17 cellular contexts compared by ENCODE assay signal in genomic region chr12:7066596-7066995, GRCh38. TPM values are rescaled to one million over a fixed set of nuclear protein-coding genes. Genes with fewer than 3 reads are reported as not detected.
DNase-seq lines count a peak whose midpoint lies in the region; ATAC-seq, FAIRE-seq and TF ChIP-seq lines count a peak whose summit lies in the region.
"Had no signal": no experiment of that assay in that cellular context is flagged by ENCODE, and none has a peak within 500 bp of the region (broad histone marks: within the 10 kb centered on the region; RNA-seq: fewer than 3 reads in every experiment).

No MANE protein-coding gene starts in this region.

- peaks cover 0 to 79% (median 28%) of the 10 kb centered on the region in 4 donors for H3K36me3 ChIP-seq in right lobe of liver
- no peaks in the 10 kb centered on the region for H3K36me3 ChIP-seq in HepG2 (replicated peaks in 1 of 2; ENCODE audit: control insufficient read depth in 1 of 2, insufficient read depth in 2 of 2, low read length in 2 of 2)
- H3K36me3 ChIP-seq in suprapubic skin: peaks cover 15% of the 10 kb centered on the region
- H3K36me3 ChIP-seq in stomach: peaks cover 0 to 73% (median 55%) of the 10 kb centered on the region in 4 donors
- H3K36me3 ChIP-seq: BLaER1, HAP-1 had no signal

- no peaks in the 10 kb centered on the region for H3K27me3 ChIP-seq in right lobe of liver
- H3K27me3 ChIP-seq in HepG2 (ENCODE audit: control insufficient read depth in 1 of 2, insufficient read depth in 2 of 2, low read length in 2 of 2): no peaks in the 10 kb centered on the region
- H3K27me3 ChIP-seq in foreskin keratinocyte: no peaks in the 10 kb centered on the region
- no peaks in the 10 kb centered on the region for H3K27me3 ChIP-seq in suprapubic skin
- H3K27me3 ChIP-seq in stomach: no peaks in the 10 kb centered on the region
- H3K27me3 ChIP-seq: BLaER1 had no signal

- CTCF ChIA-PET in HepG2 (lab: Yijun Ruan, JAX; ENCODE audit: low intra/inter-chr PET ratio, low total read pairs): no interaction called here

- POLR2A ChIA-PET in HepG2 (lab: Yijun Ruan, JAX): no interaction called here

- FAIRE-seq in HepG2 (lab: Jason Lieb, UNC): no peak
- FAIRE-seq: GM12892, GM18507 had no signal

- BruUV-seq in HepG2 (replicated peaks; lab: Mats Ljungman, UMichigan): no TSS peak

- in situ Hi-C loops in HepG2 (cut with HindIII; ENCODE audit: extremely low pct_ligation_motif_present, low pct_unique_long_range_greater_than_20kb): loop anchor here (10.0 kb wide), 1 partner anchor 48 kb away; no protein-coding TSS in a partner anchor

- H3K9me3 ChIP-seq in right lobe of liver (no peaks in the 10 kb centered on the region), HepG2 (ENCODE audit: low read length) (no peaks in the 10 kb centered on the region), suprapubic skin (no peaks in the 10 kb centered on the region), stomach (no peaks in the 10 kb centered on the region)
- H3K9me3 ChIP-seq: BLaER1, HAP-1 had no signal

- no peak for TF ChIP-seq CTCF in right lobe of liver (IDR thresholded peaks at IDR 0.05)
- TF ChIP-seq CTCF in HepG2 (CRISPR knock-in tag; IDR thresholded peaks at IDR 0.05): no peak
- no peak for TF ChIP-seq CTCF in foreskin keratinocyte (conservative IDR thresholded peaks at IDR 0.05)
- TF ChIP-seq CTCF in suprapubic skin (IDR thresholded peaks at IDR 0.05): no peak
- TF ChIP-seq CTCF in stomach (IDR thresholded peaks at IDR 0.05): no peak

- intact Hi-C loops in right lobe of liver (cut with DNase I) (no loop called here), HepG2 (cut with micrococcal nuclease; ENCODE audit: unreplicated experiment) (no loop called here), stomach (cut with DNase I; ENCODE audit: low total_unique reads) (no loop called here)

- no peak overlapping the region for H2AFZ ChIP-seq in HepG2 (ENCODE audit: low read length)

- TF ChIP-seq POLR2A in right lobe of liver (IDR thresholded peaks at IDR 0.05) (no peak), HepG2 (IDR thresholded peaks at IDR 0.05; ENCODE audit: insufficient read depth in 1 of 2, low read depth in 2 of 2, low read length in 2 of 2) (no peak), suprapubic skin (IDR thresholded peaks at IDR 0.05) (no peak), stomach (IDR thresholded peaks at IDR 0.05) (no peak)

- DNase-seq in right lobe of liver (no peak), HepG2 (ENCODE audit: low spot score) (no peak), foreskin keratinocyte (peak in 1 of 2 donors; percentile 37), suprapubic skin (ENCODE audit: low spot score in 2 of 2) (no peak), stomach (no peak), LoVo (ENCODE audit: low spot score) (no peak)
- DNase-seq: CD4-positive, alpha-beta memory T cell; DMS153; DMS79; GDM1 had no signal

- no peaks in the 10 kb centered on the region for H3K79me2 ChIP-seq in HepG2 (ENCODE audit: insufficient read depth, low read length)

- H3K4me1 ChIP-seq in right lobe of liver: peaks cover 0 to 86% (median 31%) of the 10 kb centered on the region in 4 donors
- H3K4me1 ChIP-seq in HepG2 (ENCODE audit: insufficient read depth, low read length): peaks cover 14% of the 10 kb centered on the region
- H3K4me1 ChIP-seq in foreskin keratinocyte: peaks cover 13% of the 10 kb centered on the region
- H3K4me1 ChIP-seq in suprapubic skin: peaks cover 35% of the 10 kb centered on the region
- H3K4me1 ChIP-seq in stomach: peaks cover 0 to 51% (median 15%) of the 10 kb centered on the region in 4 donors
- H3K4me1 ChIP-seq: HAP-1 had no signal

- H3K4me2 ChIP-seq in HepG2 (ENCODE audit: low read depth, low read length): no peak overlapping the region
- H3K4me2 ChIP-seq: BLaER1 had no signal

- no peaks in the 10 kb centered on the region for H4K20me1 ChIP-seq in HepG2 (ENCODE audit: insufficient read depth, low read length)
- H4K20me1 ChIP-seq: BLaER1 had no signal

- H3K9ac ChIP-seq in HepG2 (ENCODE audit: insufficient read depth, low read depth, low read length): no peak overlapping the region
- H3K9ac ChIP-seq: BLaER1 had no signal

- no peak for TF ChIP-seq EP300 in HepG2 (IDR thresholded peaks at IDR 0.05; ENCODE audit: low read depth in 2 of 2, low read length in 2 of 2)
- no peak for TF ChIP-seq EP300 in HepG2 (CRISPR knock-in tag; IDR thresholded peaks at IDR 0.05; ENCODE audit: borderline replicate concordance)
- no peak for TF ChIP-seq EP300 in suprapubic skin (IDR thresholded peaks at IDR 0.05)
- no peak for TF ChIP-seq EP300 in stomach (IDR thresholded peaks at IDR 0.05)

- 100% methylated on average over 1 of the region's 2 CpGs for WGBS in right lobe of liver (ENCODE audit: insufficient coverage, low coverage, low lambda C conversion rate, missing lambda C conversion rate)
- WGBS in HepG2 (ENCODE audit: low lambda C conversion rate): 100% methylated on average over 2 of the region's 2 CpGs
- WGBS in suprapubic skin: 51% methylated on average over 2 of the region's 2 CpGs
- WGBS in stomach, 5 donors: 72 to 88% (median 83%) methylated on average over 2 of the region's 2 CpGs

- H3K4me3 ChIP-seq in right lobe of liver (peak overlapping the region in 1 of 3 donors; percentile 2), HepG2 (replicated peaks in 1 of 3; ENCODE audit: insufficient read depth in 1 of 3, low read depth in 2 of 3, low read length in 3 of 3) (no peak overlapping the region), suprapubic skin (no peak overlapping the region), stomach (no peak overlapping the region)
- H3K4me3 ChIP-seq: BLaER1, HAP-1 had no signal

- H3K27ac ChIP-seq in right lobe of liver (peak overlapping the region in 2 of 3 donors; percentile 6 to 16), HepG2 (ENCODE audit: extremely low read length, insufficient read depth, low read length) (no peak overlapping the region), foreskin keratinocyte (no peak overlapping the region), suprapubic skin (peak overlapping the region; percentile 60), stomach (no peak overlapping the region)
- H3K27ac ChIP-seq: 22Rv1, BLaER1 had no signal

- ATAC-seq in right lobe of liver: no peak
- ATAC-seq in HepG2: no peak
- ATAC-seq in foreskin keratinocyte: peak; percentile 57
- ATAC-seq in GM18868 (IDR thresholded peaks at IDR 0.05; ENCODE audit: unreplicated experiment): no peak

- no peak for TF ChIP-seq RAD21 in HepG2 (CRISPR knock-in tag; IDR thresholded peaks at IDR 0.05)

RNA-seq across cellular contexts. Expression of gene C1S, which starts 6.1 kb away (rescaled TPM):
- total RNA-seq in right lobe of liver: 1,000 to 10,000 TPM in 5 of 6 experiments, 100 to 1,000 TPM in 1; 993 to 2,993 (median 1,796) TPM
- 8.2 and 18.2 TPM in 2 replicates for total RNA-seq in HepG2 (2016; rRNA removed; fragmentation: Illumina TruSeq; extraction: Trizol)
- total RNA-seq in HepG2 (2016; cell fraction: cytosol; rRNA removed; fragmentation: Illumina TruSeq; extraction: Trizol; ENCODE audit: low read depth): 2.7 and 2.8 TPM in 2 replicates
- 8.4 and 18.7 TPM in 2 replicates for total RNA-seq in HepG2 (2016; cell fraction: insoluble cytoplasmic fraction; rRNA removed; fragmentation: Illumina TruSeq; extraction: Trizol)
- 3.2 and 3.7 TPM in 2 replicates for total RNA-seq in HepG2 (2016; cell fraction: membrane; rRNA removed; fragmentation: Illumina TruSeq; extraction: Trizol)
- 17.9 and 19.4 TPM in 2 replicates for total RNA-seq in HepG2 (2016; cell fraction: nucleus; rRNA removed; fragmentation: Illumina TruSeq; extraction: Trizol)
- 14.5 and 23.3 TPM in 2 replicates for polyA plus RNA-seq in HepG2 (2011; rRNA removed)
- polyA plus RNA-seq in HepG2 (2011; cell fraction: cytosol; rRNA removed): 9.6 and 18.5 TPM in 2 replicates
- 14.4 and 22.0 TPM in 2 replicates for polyA plus RNA-seq in HepG2 (2011; cell fraction: nucleus; rRNA removed)
- 9.8 and 10.0 TPM in 2 replicates for polyA plus RNA-seq in HepG2 (2012)
- 0.91 and 1.0 TPM in 2 replicates for polyA plus RNA-seq in HepG2 (2016; cell fraction: cytosol; fragmentation: Illumina TruSeq; extraction: Trizol; ENCODE audit: low read depth)
- 6.4 and 6.7 TPM in 2 replicates for polyA plus RNA-seq in HepG2 (2016; cell fraction: insoluble cytoplasmic fraction; fragmentation: Illumina TruSeq; extraction: Trizol; ENCODE audit: low read depth)
- 1.8 and 2.2 TPM in 2 replicates for polyA plus RNA-seq in HepG2 (2016; cell fraction: membrane; fragmentation: Illumina TruSeq; extraction: Trizol; ENCODE audit: low read depth)
- polyA plus RNA-seq in HepG2 (2016; cell fraction: nucleus; fragmentation: Illumina TruSeq; extraction: Trizol; ENCODE audit: insufficient read depth, low read depth): 26.0 and 30.9 TPM in 2 replicates
- polyA minus RNA-seq in HepG2 (2011; rRNA and poly(A)+ RNA removed; ENCODE audit: low replicate concordance): 3.8 and 12.0 TPM in 2 replicates
- polyA minus RNA-seq in HepG2 (2011; cell fraction: cytosol; rRNA and poly(A)+ RNA removed): 7.0 and 14.3 TPM in 2 replicates
- polyA minus RNA-seq in HepG2 (2011; cell fraction: nucleus; rRNA and poly(A)+ RNA removed): 14.0 and 26.4 TPM in 2 replicates
- total RNA-seq in foreskin keratinocyte: 1.3 and 1.9 TPM in 2 replicates
- polyA plus RNA-seq in foreskin keratinocyte: 0.97 and 1.0 TPM in 2 replicates
- total RNA-seq in suprapubic skin: 10 to 100 TPM; 62.6 to 99.6 (median 65.6) TPM
- total RNA-seq in stomach: 100 to 1,000 TPM; 168 to 404 (median 234) TPM
- polyA plus RNA-seq in stomach: 100 to 1,000 TPM in 1 of 3 donors, 10 to 100 TPM in 2; 61.6 to 161 (median 98.4) TPM
- polyA plus RNA-seq: CD14-positive monocyte; CD4-positive, alpha-beta memory T cell had no signal

RNA-seq across cellular contexts. Expression of gene C1R, which starts 25.6 kb away (rescaled TPM):
- total RNA-seq in right lobe of liver (1,000 to 10,000 TPM; 1,157 to 2,557 (median 1,950) TPM), HepG2 (2016; rRNA removed; fragmentation: Illumina TruSeq; extraction: Trizol) (1.7 and 3.5 TPM in 2 replicates), foreskin keratinocyte (6.1 and 7.8 TPM in 2 replicates), suprapubic skin (100 to 1,000 TPM in 2 of 4 donors, 10 to 100 TPM in 2; 70.2 to 166 (median 95.4) TPM), stomach (100 to 1,000 TPM; 111 to 312 (median 139) TPM)
- total RNA-seq in HepG2 (2016; cell fraction: cytosol; rRNA removed; fragmentation: Illumina TruSeq; extraction: Trizol; ENCODE audit: low read depth): 0.44 and 0.61 TPM in 2 replicates
- total RNA-seq in HepG2 (2016; cell fraction: insoluble cytoplasmic fraction; rRNA removed; fragmentation: Illumina TruSeq; extraction: Trizol): 2.6 and 4.1 TPM in 2 replicates
- total RNA-seq in HepG2 (2016; cell fraction: membrane; rRNA removed; fragmentation: Illumina TruSeq; extraction: Trizol): 0.93 and 1.4 TPM in 2 replicates
- total RNA-seq in HepG2 (2016; cell fraction: nucleus; rRNA removed; fragmentation: Illumina TruSeq; extraction: Trizol): 3.8 and 4.3 TPM in 2 replicates
- polyA plus RNA-seq in HepG2 (2011; rRNA removed) (6.5 and 11.2 TPM in 2 replicates), foreskin keratinocyte (7.0 and 8.9 TPM in 2 replicates), stomach (100 to 1,000 TPM in 1 of 3 donors, 10 to 100 TPM in 2; 68.9 to 216 (median 84.2) TPM)
- polyA plus RNA-seq in HepG2 (2011; cell fraction: cytosol; rRNA removed): 6.2 and 6.5 TPM in 2 replicates
- 6.1 and 8.4 TPM in 2 replicates for polyA plus RNA-seq in HepG2 (2011; cell fraction: nucleus; rRNA removed)
- polyA plus RNA-seq in HepG2 (2012): 1.2 and 1.9 TPM in 2 replicates
- polyA plus RNA-seq in HepG2 (2016; cell fraction: cytosol; fragmentation: Illumina TruSeq; extraction: Trizol; ENCODE audit: low read depth): 0.42 and 0.57 TPM in 2 replicates
- polyA plus RNA-seq in HepG2 (2016; cell fraction: insoluble cytoplasmic fraction; fragmentation: Illumina TruSeq; extraction: Trizol; ENCODE audit: low read depth): 1.6 and 2.2 TPM in 2 replicates
- polyA plus RNA-seq in HepG2 (2016; cell fraction: membrane; fragmentation: Illumina TruSeq; extraction: Trizol; ENCODE audit: low read depth): 1.2 and 1.3 TPM in 2 replicates
- 6.5 and 7.1 TPM in 2 replicates for polyA plus RNA-seq in HepG2 (2016; cell fraction: nucleus; fragmentation: Illumina TruSeq; extraction: Trizol; ENCODE audit: insufficient read depth, low read depth)
- polyA minus RNA-seq in HepG2 (2011; rRNA and poly(A)+ RNA removed; ENCODE audit: low replicate concordance): 3.3 and 5.9 TPM in 2 replicates
- 0.70 and 1.3 TPM in 2 replicates for polyA minus RNA-seq in HepG2 (2011; cell fraction: cytosol; rRNA and poly(A)+ RNA removed)
- polyA minus RNA-seq in HepG2 (2011; cell fraction: nucleus; rRNA and poly(A)+ RNA removed): 1.7 and 2.7 TPM in 2 replicates

RNA-seq across cellular contexts. Expression of gene C1RL, which starts 42.4 kb away (rescaled TPM):
- total RNA-seq in right lobe of liver (100 to 1,000 TPM; 202 to 236 (median 216) TPM), HepG2 (2016; rRNA removed; fragmentation: Illumina TruSeq; extraction: Trizol) (14.2 and 28.9 TPM in 2 replicates), foreskin keratinocyte (11.3 and 13.4 TPM in 2 replicates), suprapubic skin (10 to 100 TPM; 28.5 to 50.8 (median 34.7) TPM), stomach (100 to 1,000 TPM in 2 of 5 donors, 10 to 100 TPM in 3; 40.2 to 121 (median 73.3) TPM)
- 4.9 and 5.6 TPM in 2 replicates for total RNA-seq in HepG2 (2016; cell fraction: cytosol; rRNA removed; fragmentation: Illumina TruSeq; extraction: Trizol; ENCODE audit: low read depth)
- 14.6 and 24.7 TPM in 2 replicates for total RNA-seq in HepG2 (2016; cell fraction: insoluble cytoplasmic fraction; rRNA removed; fragmentation: Illumina TruSeq; extraction: Trizol)
- total RNA-seq in HepG2 (2016; cell fraction: membrane; rRNA removed; fragmentation: Illumina TruSeq; extraction: Trizol): 9.1 and 10.3 TPM in 2 replicates
- 30.9 and 42.1 TPM in 2 replicates for total RNA-seq in HepG2 (2016; cell fraction: nucleus; rRNA removed; fragmentation: Illumina TruSeq; extraction: Trizol)
- polyA plus RNA-seq in HepG2 (2011; rRNA removed) (53.1 and 73.4 TPM in 2 replicates), foreskin keratinocyte (5.7 and 5.9 TPM in 2 replicates), stomach (10 to 100 TPM; 18.6 to 43.9 (median 25.1) TPM)
- 32.8 and 36.0 TPM in 2 replicates for polyA plus RNA-seq in HepG2 (2011; cell fraction: cytosol; rRNA removed)
- polyA plus RNA-seq in HepG2 (2011; cell fraction: nucleus; rRNA removed): 60.3 and 87.6 TPM in 2 replicates
- 22.3 and 28.7 TPM in 2 replicates for polyA plus RNA-seq in HepG2 (2012)
- 3.0 and 3.5 TPM in 2 replicates for polyA plus RNA-seq in HepG2 (2016; cell fraction: cytosol; fragmentation: Illumina TruSeq; extraction: Trizol; ENCODE audit: low read depth)
- polyA plus RNA-seq in HepG2 (2016; cell fraction: insoluble cytoplasmic fraction; fragmentation: Illumina TruSeq; extraction: Trizol; ENCODE audit: low read depth): 14.0 and 14.1 TPM in 2 replicates
- polyA plus RNA-seq in HepG2 (2016; cell fraction: membrane; fragmentation: Illumina TruSeq; extraction: Trizol; ENCODE audit: low read depth): 5.6 and 7.3 TPM in 2 replicates
- 51.4 and 56.2 TPM in 2 replicates for polyA plus RNA-seq in HepG2 (2016; cell fraction: nucleus; fragmentation: Illumina TruSeq; extraction: Trizol; ENCODE audit: insufficient read depth, low read depth)
- 41.3 and 114 TPM in 2 replicates for polyA minus RNA-seq in HepG2 (2011; rRNA and poly(A)+ RNA removed; ENCODE audit: low replicate concordance)
- polyA minus RNA-seq in HepG2 (2011; cell fraction: cytosol; rRNA and poly(A)+ RNA removed): 30.1 and 38.2 TPM in 2 replicates
- polyA minus RNA-seq in HepG2 (2011; cell fraction: nucleus; rRNA and poly(A)+ RNA removed): 34.5 and 39.2 TPM in 2 replicates

RNA-seq across cellular contexts. Expression of gene LPCAT3, which starts 48.3 kb away (rescaled TPM):
- 100 to 1,000 TPM in 1 of 6 experiments, 10 to 100 TPM in 5; 50.6 to 115 (median 77.5) TPM for total RNA-seq in right lobe of liver
- 22.1 and 44.5 TPM in 2 replicates for total RNA-seq in HepG2 (2016; rRNA removed; fragmentation: Illumina TruSeq; extraction: Trizol)
- total RNA-seq in HepG2 (2016; cell fraction: cytosol; rRNA removed; fragmentation: Illumina TruSeq; extraction: Trizol; ENCODE audit: low read depth): 15.6 and 16.1 TPM in 2 replicates
- 19.8 and 46.9 TPM in 2 replicates for total RNA-seq in HepG2 (2016; cell fraction: insoluble cytoplasmic fraction; rRNA removed; fragmentation: Illumina TruSeq; extraction: Trizol)
- total RNA-seq in HepG2 (2016; cell fraction: membrane; rRNA removed; fragmentation: Illumina TruSeq; extraction: Trizol): 25.0 and 25.2 TPM in 2 replicates
- total RNA-seq in HepG2 (2016; cell fraction: nucleus; rRNA removed; fragmentation: Illumina TruSeq; extraction: Trizol): 47.0 and 56.7 TPM in 2 replicates
- 62.7 and 64.3 TPM in 2 replicates for polyA plus RNA-seq in HepG2 (2011; rRNA removed)
- polyA plus RNA-seq in HepG2 (2011; cell fraction: cytosol; rRNA removed): 50.0 and 61.5 TPM in 2 replicates
- polyA plus RNA-seq in HepG2 (2011; cell fraction: nucleus; rRNA removed): 28.8 and 35.4 TPM in 2 replicates
- 34.6 and 45.3 TPM in 2 replicates for polyA plus RNA-seq in HepG2 (2012)
- 12.9 and 13.6 TPM in 2 replicates for polyA plus RNA-seq in HepG2 (2016; cell fraction: cytosol; fragmentation: Illumina TruSeq; extraction: Trizol; ENCODE audit: low read depth)
- 25.6 and 31.4 TPM in 2 replicates for polyA plus RNA-seq in HepG2 (2016; cell fraction: insoluble cytoplasmic fraction; fragmentation: Illumina TruSeq; extraction: Trizol; ENCODE audit: low read depth)
- polyA plus RNA-seq in HepG2 (2016; cell fraction: membrane; fragmentation: Illumina TruSeq; extraction: Trizol; ENCODE audit: low read depth): 26.7 TPM in 2 replicates
- polyA plus RNA-seq in HepG2 (2016; cell fraction: nucleus; fragmentation: Illumina TruSeq; extraction: Trizol; ENCODE audit: insufficient read depth, low read depth): 89.0 and 95.4 TPM in 2 replicates
- polyA minus RNA-seq in HepG2 (2011; rRNA and poly(A)+ RNA removed; ENCODE audit: low replicate concordance): 92.1 and 114 TPM in 2 replicates
- polyA minus RNA-seq in HepG2 (2011; cell fraction: cytosol; rRNA and poly(A)+ RNA removed): 27.7 TPM in 2 replicates
- 34.9 and 49.9 TPM in 2 replicates for polyA minus RNA-seq in HepG2 (2011; cell fraction: nucleus; rRNA and poly(A)+ RNA removed)
- total RNA-seq in foreskin keratinocyte: 24.0 and 25.4 TPM in 2 replicates
- polyA plus RNA-seq in foreskin keratinocyte: 23.9 and 26.6 TPM in 2 replicates
- total RNA-seq in suprapubic skin: 10 to 100 TPM; 51.3 to 79.3 (median 56.8) TPM
- total RNA-seq in stomach: 100 to 1,000 TPM in 1 of 5 donors, 10 to 100 TPM in 4; 40.3 to 116 (median 57.4) TPM
- polyA plus RNA-seq in stomach: 10 to 100 TPM; 15.0 to 35.6 (median 31.9) TPM

Comparison
In these comparisons a context has a peak if more than half of its experiments do, and no peak if none do; other contexts are left out.
1. H3K27ac ChIP-seq: peak in right lobe of liver (2 of 3) and suprapubic skin (single experiment); none in HepG2 (single experiment), foreskin keratinocyte (single experiment) and stomach (0 of 5).